ENCODE assay signal across 1 cellular context in genomic region chr1:31159869-31160611, GRCh38.
TF ChIP-seq lines count a peak whose summit lies in the region.

No MANE protein-coding gene starts in this region.

TF ChIP-seq in K562, 482 proteins besides CTCF, POLR2A, EP300 and RAD21 (continued from another document and continues in another):
- TF ChIP-seq MYC (IDR thresholded peaks at IDR 0.05; ENCODE audit: low read depth, low read length) (peak; percentile 74), MYC (CRISPR knock-in tag; IDR thresholded peaks at IDR 0.05; ENCODE audit: borderline replicate concordance, low read depth) (peak; percentile 82; the same call in 1 of the 2 replicates), BRD9 (IDR thresholded peaks at IDR 0.05; ENCODE audit: low read depth, partially characterized antibody) (no peak), CXXC5 (CRISPR knock-in tag; IDR thresholded peaks at IDR 0.05) (peak; percentile 91), ZNF384 (IDR thresholded peaks at IDR 0.05; ENCODE audit: low read depth, low read length) (no peak), KLF6 (CRISPR knock-in tag; IDR thresholded peaks at IDR 0.05; ENCODE audit: borderline replicate concordance) (peak; percentile 88), HOXB6 (CRISPR knock-in tag; IDR thresholded peaks at IDR 0.05; ENCODE audit: borderline replicate concordance) (no peak), RFX1 (IDR thresholded peaks at IDR 0.05) (no peak), ZNF239 (CRISPR knock-in tag; IDR thresholded peaks at IDR 0.05) (peak; percentile 70), IRF9 (tag; IDR thresholded peaks at IDR 0.05) (no peak), USF1 (CRISPR knock-in tag; IDR thresholded peaks at IDR 0.05) (peak; percentile 81), KAT7 (CRISPR knock-in tag; IDR thresholded peaks at IDR 0.05; ENCODE audit: borderline replicate concordance) (peak; percentile 41; the same call in 1 of the 2 replicates), ZNF76 (CRISPR knock-in tag; IDR thresholded peaks at IDR 0.05; ENCODE audit: borderline replicate concordance) (peak; percentile 91), CREB3L1 (IDR thresholded peaks at IDR 0.05; ENCODE audit: borderline replicate concordance, low read depth) (no peak), C11orf30 (IDR thresholded peaks at IDR 0.05; ENCODE audit: low read depth) (no peak), ZNF592 (IDR thresholded peaks at IDR 0.05) (peak; percentile 95), FOS (IDR thresholded peaks at IDR 0.05; ENCODE audit: extremely low read depth, insufficient read length) (no peak), ATF1 (CRISPR knock-in tag; IDR thresholded peaks at IDR 0.05) (no peak), ATF1 (tag; IDR thresholded peaks at IDR 0.05) (peak; percentile 29; the same call in 1 of the 2 replicates), ARNT (IDR thresholded peaks at IDR 0.05) (peak in 1 of 2 experiments; percentile 4; a peak in 1 of 4 replicates), SMARCB1 (IDR thresholded peaks at IDR 0.05; ENCODE audit: insufficient read length, low read depth) (peak; percentile 66), RUNX1 (IDR thresholded peaks at IDR 0.05; ENCODE audit: low read depth) (no peak), ZBTB7A (IDR thresholded peaks at IDR 0.05; ENCODE audit: borderline replicate concordance, control insufficient read depth, low read depth, low read length) (peak; percentile 69; the same call in 1 of the 2 replicates), ZC3H11A (IDR thresholded peaks at IDR 0.05; ENCODE audit: low read depth, low read length) (no peak), SOX6 (IDR thresholded peaks at IDR 0.05) (no peak), ATF7 (IDR thresholded peaks at IDR 0.05) (no peak), POLR2G (IDR thresholded peaks at IDR 0.05; ENCODE audit: low read depth, low read length) (no peak), NCOR1 (IDR thresholded peaks at IDR 0.05) (peak; percentile 47; the same call in 1 of the 2 replicates), ZNF740 (CRISPR knock-in tag; IDR thresholded peaks at IDR 0.05) (no peak), ZNF740 (tag; IDR thresholded peaks at IDR 0.05) (no peak), SMAD1 (IDR thresholded peaks at IDR 0.05; ENCODE audit: low read depth, low read length, partially characterized antibody) (no peak), MCM3 (IDR thresholded peaks at IDR 0.05) (no peak), ZBTB34 (CRISPR knock-in tag; IDR thresholded peaks at IDR 0.05) (no peak), ZNF780A (CRISPR knock-in tag; IDR thresholded peaks at IDR 0.05) (no peak), ZNF311 (CRISPR knock-in tag; IDR thresholded peaks at IDR 0.05) (0 out of 2 replicates have a peak, but pooled peaks have one; percentile 48), MEF2D (tag; conservative IDR thresholded peaks at IDR 0.05; ENCODE audit: low read depth) (peak; percentile 70), NCOA2 (IDR thresholded peaks at IDR 0.05; ENCODE audit: partially characterized antibody in 2 of 2) (no peak), CTCFL (IDR thresholded peaks at IDR 0.05; ENCODE audit: borderline replicate concordance, insufficient read depth, low read depth, low read length, poor library complexity, severe bottlenecking) (no peak), ZNF707 (CRISPR knock-in tag; conservative IDR thresholded peaks at IDR 0.05) (no peak; the same call in 1 of the 2 replicates), SIRT6 (IDR thresholded peaks at IDR 0.05; ENCODE audit: low read depth, low read length) (no peak), DDX20 (tag; IDR thresholded peaks at IDR 0.05; ENCODE audit: low read depth) (0 out of 2 replicates have a peak, but pooled peaks have one; percentile 28), TFE3 (CRISPR knock-in tag; IDR thresholded peaks at IDR 0.05) (peak; percentile 71), ILK (tag; IDR thresholded peaks at IDR 0.05; ENCODE audit: borderline replicate concordance, low read depth) (no peak), EHMT2 (IDR thresholded peaks at IDR 0.05) (peak; percentile 69), KDM2B (CRISPR knock-in tag; IDR thresholded peaks at IDR 0.05) (no peak), ZNF449 (CRISPR knock-in tag; IDR thresholded peaks at IDR 0.05) (peak; percentile 79), ELF4 (CRISPR knock-in tag; IDR thresholded peaks at IDR 0.05) (peak; percentile 78; the same call in 1 of the 2 replicates), ARID3A (IDR thresholded peaks at IDR 0.05; ENCODE audit: borderline replicate concordance, low read depth, low read length) (no peak)
